19 cellular contexts compared by ENCODE assay signal in genomic region chr5:78245126-78245525, GRCh38. TPM values are rescaled to one million over a fixed set of nuclear protein-coding genes. Genes with fewer than 3 reads are reported as not detected.
DNase-seq lines count a peak whose midpoint lies in the region; ATAC-seq and TF ChIP-seq lines count a peak whose summit lies in the region.
"Had no signal": no experiment of that assay in that cellular context is flagged by ENCODE, and none has a peak within 500 bp of the region (broad histone marks: within the 10 kb centered on the region; RNA-seq: fewer than 3 reads in every experiment).

No MANE protein-coding gene starts in this region.

- no TSS peak for BruUV-seq in PC-3 (replicated peaks; lab: Mats Ljungman, UMichigan)

- H3K79me2 ChIP-seq in trophoblast cell (ENCODE audit: control insufficient read depth, insufficient read depth, low read length, poor library complexity), result no peaks in the 10 kb centered on the region
- no peaks in the 10 kb centered on the region for H3K79me2 ChIP-seq in PC-3 (ENCODE audit: low read length)

- no peaks in the 10 kb centered on the region for H3K9me3 ChIP-seq in cardiac muscle cell (ENCODE audit: low read depth)
- H3K9me3 ChIP-seq in trophoblast cell (ENCODE audit: insufficient read depth, low read depth, low read length), result no peaks in the 10 kb centered on the region
- no peaks in the 10 kb centered on the region for H3K9me3 ChIP-seq in PC-3 (ENCODE audit: low read length)

- POLR2A ChIA-PET in PC-3 (lab: Charles Lee; ENCODE audit: unreplicated experiment), result no interaction called here

- no peak overlapping the region for H3K4ac ChIP-seq in trophoblast cell (ENCODE audit: low read depth, low read length)

- H4K8ac ChIP-seq in trophoblast cell (ENCODE audit: low read depth, low read length), result no peak overlapping the region

- H3K4me2 ChIP-seq in trophoblast cell (ENCODE audit: low read length) (no peak overlapping the region), PC-3 (ENCODE audit: low read length) (no peak overlapping the region)
- H3K4me2 ChIP-seq: BLaER1 treated with 17β-estradiol and CSF1 and Interleukin-3, amounts not matched to agents 10 nM and 100 nM had no signal

- no peak overlapping the region for H2AK5ac ChIP-seq in trophoblast cell (ENCODE audit: low read length)

- no CpG with 5 or more reads among the region's 8 CpGs for WGBS in trophoblast cell (ENCODE audit: extremely low coverage, insufficient coverage, insufficient read length)

- no peaks in the 10 kb centered on the region for H3K27me3 ChIP-seq in cardiac muscle cell
- H3K27me3 ChIP-seq in trophoblast cell (ENCODE audit: insufficient read depth, low read length), result no peaks in the 10 kb centered on the region
- H3K27me3 ChIP-seq in PC-3 (ENCODE audit: low read length), result no peaks in the 10 kb centered on the region
- H3K27me3 ChIP-seq: BLaER1 treated with 17β-estradiol and CSF1 and Interleukin-3, amounts not matched to agents 10 nM and 100 nM had no signal

- intact Hi-C loops in left cardiac atrium (cut with DNase I) (no loop called here), PC-3 (cut with micrococcal nuclease) (no loop called here)

- H2AFZ ChIP-seq in trophoblast cell (ENCODE audit: insufficient read depth, low read length, poor library complexity) (no peak overlapping the region), PC-3 (ENCODE audit: low read length) (no peak overlapping the region)

- H3K27ac ChIP-seq in cardiac muscle cell (peak overlapping the region; percentile 78), trophoblast cell (ENCODE audit: low read depth, low read length) (no peak overlapping the region), PC-3 (ENCODE audit: low read length) (no peak overlapping the region)
- H3K27ac ChIP-seq: 22Rv1; BLaER1 treated with 17β-estradiol and CSF1 and Interleukin-3, amounts not matched to agents 10 nM and 100 nM had no signal

- H3K23ac ChIP-seq in trophoblast cell (ENCODE audit: low read length), result no peak overlapping the region

- peak; percentile 50 to 62 for DNase-seq in cardiac muscle cell (ENCODE audit: low read depth in 1 of 2, low spot score in 1 of 2)
- DNase-seq in left cardiac atrium, result no peak
- peak; percentile 18 for DNase-seq in fibroblast of villous mesenchyme (ENCODE audit: low read depth)
- DNase-seq in trophoblast cell, result peak in 1 of 2 donors; percentile 62
- no peak for DNase-seq in PC-3
- DNase-seq in DMS79 treated with DMSO at 0.1 percent for 48 hours (lab: John Stamatoyannopoulos, UW), result no peak
- DNase-seq in amniotic stem cell (lab: John Stamatoyannopoulos, UW), result no peak
- DNase-seq: ACHN; CD4-positive, alpha-beta memory T cell; Karpas-422; NCI-H1694; NCI-H2081; NCI-H446 treated with DMSO at 0.1 percent for 48 hours; NCI-H526 treated with DMSO at 0.1 percent for 48 hours; RPMI8226; SHP77 had no signal

- no peaks in the 10 kb centered on the region for H3F3A ChIP-seq in PC-3 (ENCODE audit: low read length, unreplicated experiment)

- no peak for TF ChIP-seq CTCF in cardiac muscle cell (IDR thresholded peaks at IDR 0.05; ENCODE audit: low read depth, low read length)
- TF ChIP-seq CTCF in fibroblast of villous mesenchyme (IDR thresholded peaks at IDR 0.05; ENCODE audit: insufficient read depth, low read depth, low read length), result no peak
- no peak for TF ChIP-seq CTCF in PC-3 (conservative IDR thresholded peaks at IDR 0.05; ENCODE audit: low read depth, low read length)

- H3K4me1 ChIP-seq in cardiac muscle cell (ENCODE audit: low read depth) (peaks cover 8% of the 10 kb centered on the region), trophoblast cell (ENCODE audit: control insufficient read depth in 1 of 2, insufficient read depth in 2 of 2, low read length in 2 of 2) (peaks cover 2 to 6% of the 10 kb centered on the region in 2 experiments), PC-3 (ENCODE audit: insufficient read depth, low read length) (peaks cover 4% of the 10 kb centered on the region; the same call in 1 of the 2 replicates)
- H3K4me1 ChIP-seq: BLaER1 treated with 17β-estradiol and CSF1 and Interleukin-3, amounts not matched to agents 10 nM and 100 nM had no signal

- no peak overlapping the region for H3K4me3 ChIP-seq in cardiac muscle cell
- no peak overlapping the region for H3K4me3 ChIP-seq in fibroblast of villous mesenchyme (ENCODE audit: low read depth, low read length)
- H3K4me3 ChIP-seq in trophoblast cell (ENCODE audit: low read depth, low read length), result no peak overlapping the region
- H3K4me3 ChIP-seq in PC-3 (ENCODE audit: low read length), result no peak overlapping the region
- H3K4me3 ChIP-seq: BLaER1 treated with 17β-estradiol and CSF1 and Interleukin-3, amounts not matched to agents 10 nM and 100 nM had no signal

- H3K18ac ChIP-seq in trophoblast cell (ENCODE audit: low read length), result peak overlapping the region; percentile 19

- no peak overlapping the region for H4K91ac ChIP-seq in trophoblast cell (ENCODE audit: low read depth, low read length)

- no peak overlapping the region for H2BK5ac ChIP-seq in trophoblast cell (ENCODE audit: low read depth, low read length, poor library complexity)

- CTCF ChIA-PET in PC-3 (lab: Charles Lee), result interaction anchor here (0.6 kb wide), 1 partner anchor 24 kb away, joined by 3 read pairs; no protein-coding TSS in a partner anchor

- no peak for ATAC-seq in left cardiac atrium
- no peak for ATAC-seq in PC-3
- ATAC-seq in SK-N-SH treated with all-trans-retinoic acid at 6 μM for 48 hours, result no peak

- no peak overlapping the region for H3K14ac ChIP-seq in trophoblast cell (ENCODE audit: low read length)

- H4K12ac ChIP-seq in trophoblast cell (ENCODE audit: low read depth, low read length), result no peak overlapping the region

- no peaks in the 10 kb centered on the region for H3K9me2 ChIP-seq in PC-3 (replicated peaks; ENCODE audit: low read length)

- H2BK12ac ChIP-seq in trophoblast cell (ENCODE audit: low read length), result no peak overlapping the region

- H2BK120ac ChIP-seq in trophoblast cell (ENCODE audit: insufficient read depth, low read length, poor library complexity), result no peak overlapping the region

- H3K9ac ChIP-seq in trophoblast cell (ENCODE audit: low read length), result no peak overlapping the region
- H3K9ac ChIP-seq in PC-3 (ENCODE audit: low read length), result no peak overlapping the region
- H3K9ac ChIP-seq: BLaER1 treated with 17β-estradiol and CSF1 and Interleukin-3, amounts not matched to agents 10 nM and 100 nM had no signal

- no peaks in the 10 kb centered on the region for H3K79me1 ChIP-seq in trophoblast cell (ENCODE audit: low read length)

- peaks cover 6% of the 10 kb centered on the region; the same call in 1 of the 2 replicates for H4K20me1 ChIP-seq in PC-3 (ENCODE audit: low read length)

- no peaks in the 10 kb centered on the region for H3K36me3 ChIP-seq in cardiac muscle cell
- peaks cover 2 to 3% of the 10 kb centered on the region in 2 experiments for H3K36me3 ChIP-seq in trophoblast cell (ENCODE audit: control insufficient read depth in 1 of 2, insufficient read depth in 2 of 2, low read length in 2 of 2)
- H3K36me3 ChIP-seq in PC-3 (ENCODE audit: low read depth, low read length), result no peaks in the 10 kb centered on the region

TF ChIP-seq in SK-N-SH treated with all-trans-retinoic acid at 6 μM for 48 hours, 23 proteins besides CTCF, POLR2A, EP300 and RAD21 (continues in another document):
- no peak for TF ChIP-seq ZNF70 (CRISPR knock-in tag; IDR thresholded peaks at IDR 0.05)
- TF ChIP-seq, protein P1, sequence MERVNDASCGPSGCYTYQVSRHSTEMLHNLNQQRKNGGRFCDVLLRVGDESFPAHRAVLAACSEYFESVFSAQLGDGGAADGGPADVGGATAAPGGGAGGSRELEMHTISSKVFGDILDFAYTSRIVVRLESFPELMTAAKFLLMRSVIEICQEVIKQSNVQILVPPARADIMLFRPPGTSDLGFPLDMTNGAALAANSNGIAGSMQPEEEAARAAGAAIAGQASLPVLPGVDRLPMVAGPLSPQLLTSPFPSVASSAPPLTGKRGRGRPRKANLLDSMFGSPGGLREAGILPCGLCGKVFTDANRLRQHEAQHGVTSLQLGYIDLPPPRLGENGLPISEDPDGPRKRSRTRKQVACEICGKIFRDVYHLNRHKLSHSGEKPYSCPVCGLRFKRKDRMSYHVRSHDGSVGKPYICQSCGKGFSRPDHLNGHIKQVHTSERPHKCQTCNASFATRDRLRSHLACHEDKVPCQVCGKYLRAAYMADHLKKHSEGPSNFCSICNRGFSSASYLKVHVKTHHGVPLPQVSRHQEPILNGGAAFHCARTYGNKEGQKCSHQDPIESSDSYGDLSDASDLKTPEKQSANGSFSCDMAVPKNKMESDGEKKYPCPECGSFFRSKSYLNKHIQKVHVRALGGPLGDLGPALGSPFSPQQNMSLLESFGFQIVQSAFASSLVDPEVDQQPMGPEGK (CRISPR knock-in tag; IDR thresholded peaks at IDR 0.05; ENCODE audit: borderline replicate concordance), result no peak
- TF ChIP-seq CSDC2 (CRISPR knock-in tag; IDR thresholded peaks at IDR 0.05), result no peak
- TF ChIP-seq, protein P2, sequence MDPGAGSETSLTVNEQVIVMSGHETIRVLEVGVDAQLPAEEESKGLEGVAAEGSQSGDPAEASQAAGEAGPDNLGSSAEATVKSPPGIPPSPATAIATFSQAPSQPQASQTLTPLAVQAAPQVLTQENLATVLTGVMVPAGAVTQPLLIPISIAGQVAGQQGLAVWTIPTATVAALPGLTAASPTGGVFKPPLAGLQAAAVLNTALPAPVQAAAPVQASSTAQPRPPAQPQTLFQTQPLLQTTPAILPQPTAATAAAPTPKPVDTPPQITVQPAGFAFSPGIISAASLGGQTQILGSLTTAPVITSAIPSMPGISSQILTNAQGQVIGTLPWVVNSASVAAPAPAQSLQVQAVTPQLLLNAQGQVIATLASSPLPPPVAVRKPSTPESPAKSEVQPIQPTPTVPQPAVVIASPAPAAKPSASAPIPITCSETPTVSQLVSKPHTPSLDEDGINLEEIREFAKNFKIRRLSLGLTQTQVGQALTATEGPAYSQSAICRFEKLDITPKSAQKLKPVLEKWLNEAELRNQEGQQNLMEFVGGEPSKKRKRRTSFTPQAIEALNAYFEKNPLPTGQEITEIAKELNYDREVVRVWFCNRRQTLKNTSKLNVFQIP (CRISPR knock-in tag; IDR thresholded peaks at IDR 0.05; ENCODE audit: borderline replicate concordance, low read depth), result no peak
- no peak for TF ChIP-seq ZNF8 (CRISPR knock-in tag; IDR thresholded peaks at IDR 0.05)

RNA-seq across cellular contexts. Expression of gene AP3B1, which starts 49.4 kb away (rescaled TPM):
- 23.5 and 35.3 TPM in 2 replicates for total RNA-seq in cardiac muscle cell
- polyA plus RNA-seq in cardiac muscle cell, result 29.3 and 32.2 TPM in 2 replicates
- 10 to 100 TPM; 25.3 to 32.7 TPM for total RNA-seq in left cardiac atrium
- total RNA-seq in fibroblast of villous mesenchyme, result 78.6 and 113 TPM in 2 replicates
- 37.4 and 37.5 TPM in 2 replicates for polyA plus RNA-seq in trophoblast cell (2013)
- total RNA-seq in PC-3 (2014; rRNA removed), result 25.7 and 26.3 TPM in 2 replicates

Comparison
In these comparisons a context has a peak if more than half of its experiments do, and no peak if none do; other contexts are left out.
1. DNase-seq: peak in cardiac muscle cell (2 of 2) and fibroblast of villous mesenchyme (single experiment); none in left cardiac atrium (single experiment), PC-3 (single experiment), DMS79 treated with DMSO at 0.1 percent for 48 hours (single experiment) and amniotic stem cell (single experiment).